In genomic region chr10:97853006-97853405, GRCh38 we compare ENCODE assay signal across 1 cellular context.
TF ChIP-seq lines count a peak whose summit lies in the region.

No MANE protein-coding gene starts in this region.

TF ChIP-seq in HepG2, 621 proteins besides CTCF, POLR2A, EP300 and RAD21:
- TF ChIP-seq DMTF1 (CRISPR knock-in tag; IDR thresholded peaks at IDR 0.05) (no peak), ZKSCAN5 (CRISPR knock-in tag; IDR thresholded peaks at IDR 0.05) (no peak), ZBTB7A (CRISPR knock-in tag; IDR thresholded peaks at IDR 0.05) (no peak), ZNF329 (CRISPR knock-in tag; IDR thresholded peaks at IDR 0.05; ENCODE audit: low read depth) (no peak), CEBPB (IDR thresholded peaks at IDR 0.05; ENCODE audit: borderline replicate concordance, low read depth, low read length) (no peak), ZBTB49 (CRISPR knock-in tag; IDR thresholded peaks at IDR 0.05; ENCODE audit: borderline replicate concordance) (no peak), TAF15 (IDR thresholded peaks at IDR 0.05; ENCODE audit: low read depth, low read length, poor library complexity, severe bottlenecking) (no peak)
